ENCODE assay signal across 16 cellular contexts in the genomic region with DNA sequence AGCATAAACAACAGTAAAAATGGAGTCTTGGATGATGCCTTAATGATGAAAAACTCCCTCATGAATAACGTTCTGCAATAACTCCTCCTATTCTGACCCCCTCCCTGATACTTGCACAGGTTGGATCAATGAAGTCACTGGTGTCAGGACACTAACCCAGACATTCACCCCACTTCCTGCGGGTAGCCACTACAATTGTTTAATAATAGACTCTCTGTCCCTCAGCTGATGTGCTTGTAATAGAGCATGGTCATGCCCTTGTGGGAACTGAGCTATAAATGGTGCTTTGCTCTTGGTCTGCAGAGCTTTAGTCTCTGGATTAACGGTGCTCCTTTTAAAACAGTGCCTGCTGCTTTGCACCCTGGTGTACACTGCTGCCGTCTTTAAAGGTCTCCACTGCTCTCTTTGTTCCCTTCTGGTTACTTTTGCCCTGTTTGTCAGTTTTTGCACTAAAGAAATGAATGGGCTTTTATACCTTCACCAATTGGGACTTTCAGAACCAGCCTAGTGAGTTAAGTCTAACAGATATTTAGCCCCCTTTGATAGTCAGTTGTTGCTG.
DNase-seq lines count a peak whose midpoint lies in the region; ATAC-seq, FAIRE-seq and TF ChIP-seq lines count a peak whose summit lies in the region.
"Had no signal": no experiment of that assay in that cellular context is flagged by ENCODE, and none has a peak within 500 bp of the region (broad histone marks: within the 10 kb centered on the region; RNA-seq: fewer than 3 reads in every experiment).

No MANE protein-coding gene starts in this region.

- intact Hi-C loops in Right ventricle myocardium superior (cut with DNase I) (no loop called here), adrenal gland (cut with DNase I) (no loop called here)

- TF ChIP-seq CTCF in DOHH2 (IDR thresholded peaks at IDR 0.05; ENCODE audit: low read depth, low read length, poor library complexity, severe bottlenecking) (no peak), adrenal gland (IDR thresholded peaks at IDR 0.05) (no peak)

- H3F3A ChIP-seq in DOHH2 (ENCODE audit: control insufficient read depth, insufficient read depth): peaks cover 44% of the 10 kb centered on the region

- peak overlapping the region; percentile 17 for H3K4me2 ChIP-seq in DOHH2 (ENCODE audit: low read length)

- H3K27ac ChIP-seq in DOHH2 (ENCODE audit: low read depth, low read length) (peak overlapping the region; percentile 22; the same call in 1 of the 2 replicates), SJCRH30 (peak overlapping the region; percentile 36), adrenal gland (no peak overlapping the region)
- H3K27ac ChIP-seq: C4-2B had no signal

- H4K20me1 ChIP-seq in DOHH2 (ENCODE audit: control insufficient read depth, insufficient read depth, low read depth, low read length): peaks cover 43% of the 10 kb centered on the region

- TF ChIP-seq POLR2A in adrenal gland (IDR thresholded peaks at IDR 0.05) (no peak), GM12891 (IDR thresholded peaks at IDR 0.05; ENCODE audit: low read depth, low read length) (no peak)

- H3K79me2 ChIP-seq in DOHH2 (ENCODE audit: control insufficient read depth, low read length): peaks cover 94% of the 10 kb centered on the region

- ATAC-seq in Right ventricle myocardium superior (ENCODE audit: poor library complexity): peak; percentile 98
- no peak for ATAC-seq in left lobe of liver

- H3K36me3 ChIP-seq in DOHH2 (ENCODE audit: control insufficient read depth, low read length) (peaks cover 68% of the 10 kb centered on the region), SJCRH30 (no peaks in the 10 kb centered on the region), adrenal gland (replicated peaks in 1 of 2) (no peaks in the 10 kb centered on the region)
- H3K36me3 ChIP-seq: HAP-1 had no signal

- H3K4me3 ChIP-seq in DOHH2 (ENCODE audit: low read length): no peak overlapping the region
- no peak overlapping the region for H3K4me3 ChIP-seq in SJCRH30
- H3K4me3 ChIP-seq in adrenal gland: no peak overlapping the region
- H3K4me3 ChIP-seq: HAP-1 had no signal

- FAIRE-seq in GM12891 (lab: Jason Lieb, UNC): no peak

- H3K9me3 ChIP-seq in DOHH2 (ENCODE audit: control insufficient read depth, insufficient read depth, low read length): no peaks in the 10 kb centered on the region
- no peaks in the 10 kb centered on the region for H3K9me3 ChIP-seq in SJCRH30 (replicated peaks)
- H3K9me3 ChIP-seq in adrenal gland (replicated peaks in 1 of 3): no peaks in the 10 kb centered on the region
- H3K9me3 ChIP-seq: HAP-1 had no signal

- 51 to 55% (median 52%) methylated on average over 4 of the region's 4 CpGs for WGBS in adrenal gland, 4 donors

- H3K27me3 ChIP-seq in DOHH2 (ENCODE audit: control insufficient read depth, low read length) (no peaks in the 10 kb centered on the region), SJCRH30 (no peaks in the 10 kb centered on the region), adrenal gland (no peaks in the 10 kb centered on the region)

- H3K9me2 ChIP-seq in DOHH2 (replicated peaks; ENCODE audit: control insufficient read depth, low read length): no peaks in the 10 kb centered on the region

- H3K4me1 ChIP-seq in DOHH2 (ENCODE audit: control insufficient read depth, low read length): peaks cover 83% of the 10 kb centered on the region
- peaks cover 20% of the 10 kb centered on the region for H3K4me1 ChIP-seq in SJCRH30
- no peaks in the 10 kb centered on the region for H3K4me1 ChIP-seq in adrenal gland (replicated peaks in 1 of 2)
- H3K4me1 ChIP-seq: HAP-1 had no signal

- DNase-seq in SJCRH30: peak; percentile 39 to 69
- DNase-seq in Right ventricle myocardium superior: no peak
- DNase-seq in pons (ENCODE audit: low spot score): peak; percentile 67
- no peak for DNase-seq in adrenal gland
- no peak for DNase-seq in left lobe of liver (ENCODE audit: low spot score)
- DNase-seq in AML-193 (lab: John Stamatoyannopoulos, UW): no peak
- DNase-seq in GM12891 (ENCODE audit: insufficient read length, low spot score): no peak
- DNase-seq: activated CD4-positive, alpha-beta T cell treated with anti-CD3 and anti-CD28 coated beads, Interleukin-2, amount 10 ng/mL, durations not matched to agents 24 days and 14 days; caudate nucleus; NCI-H2171 treated with DMSO at 0.1 percent for 48 hours; posterior cingulate gyrus; stimulated activated CD4-positive, alpha-beta T cell treated with anti-CD3 and anti-CD28 coated beads, Interleukin-2, amount 100 ng/mL, for 48 hours; T-helper 1 cell had no signal

TF ChIP-seq in GM12891, 5 proteins besides CTCF, POLR2A, EP300 and RAD21:
- TF ChIP-seq TAF1 (IDR thresholded peaks at IDR 0.05; ENCODE audit: low read depth, low read length) (no peak), PAX5 (IDR thresholded peaks at IDR 0.05; ENCODE audit: insufficient read depth, low read length, severe bottlenecking) (no peak), POU2F2 (IDR thresholded peaks at IDR 0.05; ENCODE audit: low read depth, low read length) (no peak), POLR2AphosphoS5 (IDR thresholded peaks at IDR 0.05; ENCODE audit: low read depth, low read length) (no peak), SPI1 (IDR thresholded peaks at IDR 0.05; ENCODE audit: low read depth, low read length) (no peak)
TF ChIP-seq in GM12891: peak in this region for 0.

Comparison
In these comparisons a context has a peak if more than half of its experiments do, and no peak if none do; other contexts are left out.
1. H3K27ac ChIP-seq: peak in DOHH2 (single experiment) and SJCRH30 (single experiment); none in adrenal gland (0 of 5).
2. DNase-seq: peak in SJCRH30 (2 of 2) and pons (single experiment); none in Right ventricle myocardium superior (single experiment), adrenal gland (0 of 7), left lobe of liver (single experiment), AML-193 (0 of 2) and GM12891 (single experiment).